ENCODE assay signal across 1 cellular context in genomic region chr16:86569843-86570447, GRCh38.
TF ChIP-seq lines count a peak whose summit lies in the region.

No MANE protein-coding gene starts in this region.

TF ChIP-seq in SK-N-SH, 30 proteins besides CTCF, POLR2A, EP300 and RAD21 (continued from another document):
- TF ChIP-seq CHD2 (IDR thresholded peaks at IDR 0.05; ENCODE audit: low read length, partially characterized antibody) = no peak
- no peak for TF ChIP-seq SMC3 (IDR thresholded peaks at IDR 0.05; ENCODE audit: low read depth, low read length)
- no peak for TF ChIP-seq USF1 (IDR thresholded peaks at IDR 0.05; ENCODE audit: borderline replicate concordance, low read depth)
- TF ChIP-seq YY1 (IDR thresholded peaks at IDR 0.05; ENCODE audit: low read depth) = no peak
- TF ChIP-seq JUND (IDR thresholded peaks at IDR 0.05) = no peak
- TF ChIP-seq TCF12 (IDR thresholded peaks at IDR 0.05) = no peak
- TF ChIP-seq MEF2A (IDR thresholded peaks at IDR 0.05; ENCODE audit: borderline replicate concordance, low read depth) = no peak
